1 cellular context compared by ENCODE assay signal in genomic region chr11:102192349-102193066, GRCh38.
TF ChIP-seq lines count a peak whose summit lies in the region.

No MANE protein-coding gene starts in this region.

TF ChIP-seq in HepG2, 621 proteins besides CTCF, POLR2A, EP300 and RAD21 (continued from another document and continues in another):
- TF ChIP-seq ZNF510 (CRISPR knock-in tag; IDR thresholded peaks at IDR 0.05; ENCODE audit: low read depth) (0 out of 2 replicates have a peak, but pooled peaks have one; percentile 45), ZNF382 (CRISPR knock-in tag; IDR thresholded peaks at IDR 0.05; ENCODE audit: borderline replicate concordance) (no peak), E2F1 (CRISPR knock-in tag; IDR thresholded peaks at IDR 0.05) (no peak), CREB1 (IDR thresholded peaks at IDR 0.05) (no peak), CREB1 (CRISPR knock-in tag; IDR thresholded peaks at IDR 0.05) (peak; percentile 69), ZNF777 (CRISPR knock-in tag; IDR thresholded peaks at IDR 0.05) (no peak), KDM3A (CRISPR knock-in tag; IDR thresholded peaks at IDR 0.05; ENCODE audit: low read depth) (0 out of 2 replicates have a peak, but pooled peaks have one; percentile 21), THAP7 (CRISPR knock-in tag; IDR thresholded peaks at IDR 0.05) (no peak), ZNF224 (CRISPR knock-in tag; IDR thresholded peaks at IDR 0.05) (no peak), ZNF556 (CRISPR knock-in tag; IDR thresholded peaks at IDR 0.05; ENCODE audit: borderline replicate concordance) (0 out of 2 replicates have a peak, but pooled peaks have one; percentile 47), GTF2F1 (IDR thresholded peaks at IDR 0.05; ENCODE audit: low read length) (no peak), SP2 (CRISPR knock-in tag; IDR thresholded peaks at IDR 0.05) (no peak), KAT7 (CRISPR knock-in tag; IDR thresholded peaks at IDR 0.05; ENCODE audit: borderline replicate concordance) (no peak), ZNF451 (CRISPR knock-in tag; IDR thresholded peaks at IDR 0.05) (no peak), ZNF121 (CRISPR knock-in tag; IDR thresholded peaks at IDR 0.05) (no peak), POLR2G (IDR thresholded peaks at IDR 0.05; ENCODE audit: low read depth, low read length) (peak; percentile 44; the same call in 1 of the 2 replicates), ZNF547 (CRISPR knock-in tag; IDR thresholded peaks at IDR 0.05) (no peak), ZNF772 (CRISPR knock-in tag; IDR thresholded peaks at IDR 0.05) (no peak), ZNF563 (CRISPR knock-in tag; IDR thresholded peaks at IDR 0.05) (no peak), ONECUT2 (CRISPR knock-in tag; IDR thresholded peaks at IDR 0.05) (0 out of 2 replicates have a peak, but pooled peaks have one; percentile 31), ZNF138 (CRISPR knock-in tag; IDR thresholded peaks at IDR 0.05; ENCODE audit: low read depth) (no peak), AHR (CRISPR knock-in tag; IDR thresholded peaks at IDR 0.05) (no peak), DMAP1 (CRISPR knock-in tag; IDR thresholded peaks at IDR 0.05) (peak; percentile 10; the same call in 1 of the 2 replicates), UBTF (CRISPR knock-in tag; IDR thresholded peaks at IDR 0.05) (no peak), RFX1 (IDR thresholded peaks at IDR 0.05) (no peak), ZNF496 (CRISPR knock-in tag; IDR thresholded peaks at IDR 0.05; ENCODE audit: insufficient replicate concordance) (no peak), SOX6 (IDR thresholded peaks at IDR 0.05) (no peak), SOX6 (CRISPR knock-in tag; IDR thresholded peaks at IDR 0.05) (peak; percentile 97), ZNF30 (CRISPR knock-in tag; IDR thresholded peaks at IDR 0.05) (no peak), TEAD2 (CRISPR knock-in tag; IDR thresholded peaks at IDR 0.05) (no peak), CEBPG (CRISPR knock-in tag; IDR thresholded peaks at IDR 0.05) (peak; percentile 91), DNMT1 (CRISPR knock-in tag; IDR thresholded peaks at IDR 0.05) (no peak), MED1 (CRISPR knock-in tag; IDR thresholded peaks at IDR 0.05) (peak; percentile 91), RBAK (CRISPR knock-in tag; IDR thresholded peaks at IDR 0.05) (no peak), FOXA3 (CRISPR knock-in tag; IDR thresholded peaks at IDR 0.05) (peak; percentile 82), ZFP90 (CRISPR knock-in tag; IDR thresholded peaks at IDR 0.05; ENCODE audit: borderline replicate concordance) (no peak), HNF4G (IDR thresholded peaks at IDR 0.05; ENCODE audit: borderline replicate concordance, low read depth, low read length) (peak; percentile 94), HNF4G (CRISPR knock-in tag; IDR thresholded peaks at IDR 0.05; ENCODE audit: borderline replicate concordance, low read depth) (peak; percentile 43; the same call in 1 of the 2 replicates), ZNF484 (CRISPR knock-in tag; IDR thresholded peaks at IDR 0.05; ENCODE audit: borderline replicate concordance, low read depth) (no peak), ZNF234 (CRISPR knock-in tag; conservative IDR thresholded peaks at IDR 0.05) (no peak)
- TF ChIP-seq, protein P1, sequence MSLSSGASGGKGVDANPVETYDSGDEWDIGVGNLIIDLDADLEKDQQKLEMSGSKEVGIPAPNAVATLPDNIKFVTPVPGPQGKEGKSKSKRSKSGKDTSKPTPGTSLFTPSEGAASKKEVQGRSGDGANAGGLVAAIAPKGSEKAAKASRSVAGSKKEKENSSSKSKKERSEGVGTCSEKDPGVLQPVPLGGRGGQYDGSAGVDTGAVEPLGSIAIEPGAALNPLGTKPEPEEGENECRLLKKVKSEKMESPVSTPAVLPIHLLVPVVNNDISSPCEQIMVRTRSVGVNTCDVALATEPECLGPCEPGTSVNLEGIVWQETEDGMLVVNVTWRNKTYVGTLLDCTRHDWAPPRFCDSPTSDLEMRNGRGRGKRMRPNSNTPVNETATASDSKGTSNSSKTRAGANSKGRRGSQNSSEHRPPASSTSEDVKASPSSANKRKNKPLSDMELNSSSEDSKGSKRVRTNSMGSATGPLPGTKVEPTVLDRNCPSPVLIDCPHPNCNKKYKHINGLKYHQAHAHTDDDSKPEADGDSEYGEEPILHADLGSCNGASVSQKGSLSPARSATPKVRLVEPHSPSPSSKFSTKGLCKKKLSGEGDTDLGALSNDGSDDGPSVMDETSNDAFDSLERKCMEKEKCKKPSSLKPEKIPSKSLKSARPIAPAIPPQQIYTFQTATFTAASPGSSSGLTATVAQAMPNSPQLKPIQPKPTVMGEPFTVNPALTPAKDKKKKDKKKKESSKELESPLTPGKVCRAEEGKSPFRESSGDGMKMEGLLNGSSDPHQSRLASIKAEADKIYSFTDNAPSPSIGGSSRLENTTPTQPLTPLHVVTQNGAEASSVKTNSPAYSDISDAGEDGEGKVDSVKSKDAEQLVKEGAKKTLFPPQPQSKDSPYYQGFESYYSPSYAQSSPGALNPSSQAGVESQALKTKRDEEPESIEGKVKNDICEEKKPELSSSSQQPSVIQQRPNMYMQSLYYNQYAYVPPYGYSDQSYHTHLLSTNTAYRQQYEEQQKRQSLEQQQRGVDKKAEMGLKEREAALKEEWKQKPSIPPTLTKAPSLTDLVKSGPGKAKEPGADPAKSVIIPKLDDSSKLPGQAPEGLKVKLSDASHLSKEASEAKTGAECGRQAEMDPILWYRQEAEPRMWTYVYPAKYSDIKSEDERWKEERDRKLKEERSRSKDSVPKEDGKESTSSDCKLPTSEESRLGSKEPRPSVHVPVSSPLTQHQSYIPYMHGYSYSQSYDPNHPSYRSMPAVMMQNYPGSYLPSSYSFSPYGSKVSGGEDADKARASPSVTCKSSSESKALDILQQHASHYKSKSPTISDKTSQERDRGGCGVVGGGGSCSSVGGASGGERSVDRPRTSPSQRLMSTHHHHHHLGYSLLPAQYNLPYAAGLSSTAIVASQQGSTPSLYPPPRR (CRISPR knock-in tag; IDR thresholded peaks at IDR 0.05; ENCODE audit: borderline replicate concordance), result peak; percentile 93; the same call in 1 of the 2 replicates
- TF ChIP-seq, protein P2, sequence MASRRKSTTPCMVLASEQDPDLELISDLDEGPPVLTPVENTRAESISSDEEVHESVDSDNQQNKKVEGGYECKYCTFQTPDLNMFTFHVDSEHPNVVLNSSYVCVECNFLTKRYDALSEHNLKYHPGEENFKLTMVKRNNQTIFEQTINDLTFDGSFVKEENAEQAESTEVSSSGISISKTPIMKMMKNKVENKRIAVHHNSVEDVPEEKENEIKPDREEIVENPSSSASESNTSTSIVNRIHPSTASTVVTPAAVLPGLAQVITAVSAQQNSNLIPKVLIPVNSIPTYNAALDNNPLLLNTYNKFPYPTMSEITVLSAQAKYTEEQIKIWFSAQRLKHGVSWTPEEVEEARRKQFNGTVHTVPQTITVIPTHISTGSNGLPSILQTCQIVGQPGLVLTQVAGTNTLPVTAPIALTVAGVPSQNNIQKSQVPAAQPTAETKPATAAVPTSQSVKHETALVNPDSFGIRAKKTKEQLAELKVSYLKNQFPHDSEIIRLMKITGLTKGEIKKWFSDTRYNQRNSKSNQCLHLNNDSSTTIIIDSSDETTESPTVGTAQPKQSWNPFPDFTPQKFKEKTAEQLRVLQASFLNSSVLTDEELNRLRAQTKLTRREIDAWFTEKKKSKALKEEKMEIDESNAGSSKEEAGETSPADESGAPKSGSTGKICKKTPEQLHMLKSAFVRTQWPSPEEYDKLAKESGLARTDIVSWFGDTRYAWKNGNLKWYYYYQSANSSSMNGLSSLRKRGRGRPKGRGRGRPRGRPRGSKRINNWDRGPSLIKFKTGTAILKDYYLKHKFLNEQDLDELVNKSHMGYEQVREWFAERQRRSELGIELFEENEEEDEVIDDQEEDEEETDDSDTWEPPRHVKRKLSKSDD (CRISPR knock-in tag; IDR thresholded peaks at IDR 0.05; ENCODE audit: low read depth), result no peak
- TF ChIP-seq, protein P3, sequence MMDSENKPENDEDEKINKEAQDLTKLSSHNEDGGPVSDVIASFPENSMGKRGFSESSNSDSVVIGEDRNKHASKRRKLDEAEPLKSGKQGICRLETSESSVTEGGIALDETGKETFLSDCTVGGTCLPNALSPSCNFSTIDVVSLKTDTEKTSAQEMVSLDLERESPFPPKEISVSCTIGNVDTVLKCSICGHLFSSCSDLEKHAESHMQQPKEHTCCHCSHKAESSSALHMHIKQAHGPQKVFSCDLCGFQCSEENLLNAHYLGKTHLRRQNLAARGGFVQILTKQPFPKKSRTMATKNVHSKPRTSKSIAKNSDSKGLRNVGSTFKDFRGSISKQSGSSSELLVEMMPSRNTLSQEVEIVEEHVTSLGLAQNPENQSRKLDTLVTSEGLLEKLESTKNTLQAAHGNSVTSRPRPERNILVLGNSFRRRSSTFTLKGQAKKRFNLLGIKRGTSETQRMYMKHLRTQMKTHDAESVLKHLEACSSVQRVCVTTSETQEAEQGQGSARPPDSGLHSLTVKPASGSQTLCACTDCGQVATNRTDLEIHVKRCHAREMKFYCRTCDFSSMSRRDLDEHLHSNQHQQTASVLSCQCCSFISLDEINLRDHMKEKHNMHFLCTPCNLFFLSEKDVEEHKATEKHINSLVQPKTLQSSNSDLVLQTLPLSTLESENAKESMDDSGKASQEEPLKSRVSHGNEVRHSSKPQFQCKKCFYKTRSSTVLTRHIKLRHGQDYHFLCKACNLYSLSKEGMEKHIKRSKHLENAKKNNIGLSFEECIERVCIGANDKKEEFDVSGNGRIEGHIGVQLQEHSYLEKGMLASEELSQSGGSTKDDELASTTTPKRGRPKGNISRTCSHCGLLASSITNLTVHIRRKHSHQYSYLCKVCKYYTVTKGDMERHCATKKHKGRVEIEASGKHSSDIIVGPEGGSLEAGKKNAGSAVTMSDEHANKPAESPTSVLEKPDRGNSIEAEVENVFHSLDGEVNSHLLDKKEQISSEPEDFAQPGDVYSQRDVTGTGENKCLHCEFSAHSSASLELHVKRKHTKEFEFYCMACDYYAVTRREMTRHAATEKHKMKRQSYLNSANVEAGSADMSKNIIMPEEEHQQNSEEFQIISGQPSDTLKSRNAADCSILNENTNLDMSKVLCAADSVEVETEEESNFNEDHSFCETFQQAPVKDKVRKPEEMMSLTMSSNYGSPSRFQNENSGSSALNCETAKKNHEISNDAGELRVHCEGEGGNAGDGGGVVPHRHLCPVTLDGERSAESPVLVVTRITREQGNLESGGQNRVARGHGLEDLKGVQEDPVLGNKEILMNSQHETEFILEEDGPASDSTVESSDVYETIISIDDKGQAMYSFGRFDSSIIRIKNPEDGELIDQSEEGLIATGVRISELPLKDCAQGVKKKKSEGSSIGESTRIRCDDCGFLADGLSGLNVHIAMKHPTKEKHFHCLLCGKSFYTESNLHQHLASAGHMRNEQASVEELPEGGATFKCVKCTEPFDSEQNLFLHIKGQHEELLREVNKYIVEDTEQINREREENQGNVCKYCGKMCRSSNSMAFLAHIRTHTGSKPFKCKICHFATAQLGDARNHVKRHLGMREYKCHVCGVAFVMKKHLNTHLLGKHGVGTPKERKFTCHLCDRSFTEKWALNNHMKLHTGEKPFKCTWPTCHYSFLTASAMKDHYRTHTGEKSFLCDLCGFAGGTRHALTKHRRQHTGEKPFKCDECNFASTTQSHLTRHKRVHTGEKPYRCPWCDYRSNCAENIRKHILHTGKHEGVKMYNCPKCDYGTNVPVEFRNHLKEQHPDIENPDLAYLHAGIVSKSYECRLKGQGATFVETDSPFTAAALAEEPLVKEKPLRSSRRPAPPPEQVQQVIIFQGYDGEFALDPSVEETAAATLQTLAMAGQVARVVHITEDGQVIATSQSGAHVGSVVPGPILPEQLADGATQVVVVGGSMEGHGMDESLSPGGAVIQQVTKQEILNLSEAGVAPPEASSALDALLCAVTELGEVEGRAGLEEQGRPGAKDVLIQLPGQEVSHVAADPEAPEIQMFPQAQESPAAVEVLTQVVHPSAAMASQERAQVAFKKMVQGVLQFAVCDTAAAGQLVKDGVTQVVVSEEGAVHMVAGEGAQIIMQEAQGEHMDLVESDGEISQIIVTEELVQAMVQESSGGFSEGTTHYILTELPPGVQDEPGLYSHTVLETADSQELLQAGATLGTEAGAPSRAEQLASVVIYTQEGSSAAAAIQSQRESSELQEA (CRISPR knock-in tag; IDR thresholded peaks at IDR 0.05; ENCODE audit: not compliant biosample characterization), result no peak
- TF ChIP-seq, protein P4, sequence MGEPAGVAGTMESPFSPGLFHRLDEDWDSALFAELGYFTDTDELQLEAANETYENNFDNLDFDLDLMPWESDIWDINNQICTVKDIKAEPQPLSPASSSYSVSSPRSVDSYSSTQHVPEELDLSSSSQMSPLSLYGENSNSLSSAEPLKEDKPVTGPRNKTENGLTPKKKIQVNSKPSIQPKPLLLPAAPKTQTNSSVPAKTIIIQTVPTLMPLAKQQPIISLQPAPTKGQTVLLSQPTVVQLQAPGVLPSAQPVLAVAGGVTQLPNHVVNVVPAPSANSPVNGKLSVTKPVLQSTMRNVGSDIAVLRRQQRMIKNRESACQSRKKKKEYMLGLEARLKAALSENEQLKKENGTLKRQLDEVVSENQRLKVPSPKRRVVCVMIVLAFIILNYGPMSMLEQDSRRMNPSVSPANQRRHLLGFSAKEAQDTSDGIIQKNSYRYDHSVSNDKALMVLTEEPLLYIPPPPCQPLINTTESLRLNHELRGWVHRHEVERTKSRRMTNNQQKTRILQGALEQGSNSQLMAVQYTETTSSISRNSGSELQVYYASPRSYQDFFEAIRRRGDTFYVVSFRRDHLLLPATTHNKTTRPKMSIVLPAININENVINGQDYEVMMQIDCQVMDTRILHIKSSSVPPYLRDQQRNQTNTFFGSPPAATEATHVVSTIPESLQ (CRISPR knock-in tag; conservative IDR thresholded peaks at IDR 0.05), result no peak
